32 cellular contexts compared by ENCODE assay signal in the genomic region with DNA sequence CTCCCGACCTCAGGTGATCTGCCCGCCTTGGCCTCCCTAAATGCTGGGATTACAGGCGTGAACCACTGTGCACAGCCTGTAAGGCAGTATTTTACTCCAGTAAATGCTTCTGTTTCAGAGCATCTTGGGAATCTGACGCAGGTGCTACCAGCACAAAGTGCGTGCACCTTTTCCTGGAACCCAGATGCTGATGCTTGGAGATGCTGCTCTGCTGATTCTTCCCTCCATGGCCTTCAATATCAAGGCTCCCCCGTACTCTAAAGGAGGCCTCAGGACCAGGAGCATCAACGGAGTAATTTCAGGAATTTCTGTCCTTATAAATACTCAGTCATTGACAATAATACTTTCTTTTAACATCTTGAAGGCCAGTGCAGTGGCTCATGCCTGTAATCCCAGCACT. TPM values are rescaled to one million over a fixed set of nuclear protein-coding genes. Genes with fewer than 3 reads are reported as not detected.
"Had no signal": no experiment of that assay in that cellular context is flagged by ENCODE, and none has a peak within 500 bp of the region (broad histone marks: within the 10 kb centered on the region; RNA-seq: fewer than 3 reads in every experiment).

No MANE protein-coding gene starts in this region.

- H3K4me1 ChIP-seq: adrenal gland, body of pancreas, breast epithelium had no signal

- H3K36me3 Mint-ChIP-seq: activated CD4-positive, alpha-beta memory T cell treated with anti-CD3 and anti-CD28 coated beads for 36 hours; activated naive CD4-positive, alpha-beta T cell treated with anti-CD3 and anti-CD28 coated beads, Interleukin-2, amount 50 U/mL, for 72 hours had no signal

- H3K4me3 Mint-ChIP-seq: activated B cell treated with CpG ODN at 0.5 μM for 24 hours; activated CD4-positive, alpha-beta memory T cell treated with anti-CD3 and anti-CD28 coated beads for 36 hours; activated naive CD4-positive, alpha-beta T cell treated with anti-CD3 and anti-CD28 coated beads for 36 hours; activated T-cell treated with anti-CD3 and anti-CD28 coated beads, Interleukin-2, amount 50 U/mL, for 4 hours; activated T-helper 1 cell treated with anti-CD3 and anti-CD28 coated beads, Interleukin-12 subunit alpha, Interleukin-12 subunit beta, Interleukin-2, Interleukin-4 antibody, amounts not matched to agents 30 ng/mL and 10 ng/mL and 1 ng/mL, durations not matched to agents 14 hours and 24 hours and 36 hours had no signal

- H3K27ac Mint-ChIP-seq: activated B cell treated with CpG ODN at 0.5 μM for 24 hours; activated CD4-positive, alpha-beta memory T cell treated with anti-CD3 and anti-CD28 coated beads for 36 hours; activated naive CD4-positive, alpha-beta T cell treated with anti-CD3 and anti-CD28 coated beads for 36 hours; activated naive CD4-positive, alpha-beta T cell treated with anti-CD3 and anti-CD28 coated beads, Interleukin-2, amount 50 U/mL, for 72 hours; activated T-helper 1 cell treated with anti-CD3 and anti-CD28 coated beads, Interleukin-12 subunit alpha, Interleukin-12 subunit beta, Interleukin-2, Interleukin-4 antibody, amounts not matched to agents 30 ng/mL and 10 ng/mL and 1 ng/mL, durations not matched to agents 14 hours and 24 hours and 36 hours had no signal

- DNase-seq: activated B cell treated with CpG ODN at 0.5 μM for 24 hours; activated CD4-positive, alpha-beta memory T cell treated with anti-CD3 and anti-CD28 coated beads for 36 hours; activated CD4-positive, alpha-beta T cell treated with anti-CD3 and anti-CD28 coated beads for 4 hours; activated CD4-positive, alpha-beta T cell treated with anti-CD3 and anti-CD28 coated beads, Interleukin-2, amount 50 U/mL, for 1 hour; activated CD4-positive, CD25-positive, alpha-beta regulatory T cell treated with anti-CD3 and anti-CD28 coated beads, Interleukin-2, amount 50 U/mL, for 72 hours; activated CD8-positive, alpha-beta memory T cell treated with anti-CD3 and anti-CD28 coated beads, Interleukin-2, amount 50 U/mL, for 4 hours; activated gamma-delta T cell treated with Interleukin-2 at 50 U/mL for 16 hours; activated naive CD4-positive, alpha-beta T cell treated with anti-CD3 and anti-CD28 coated beads for 36 hours; activated T-cell treated with anti-CD3 and anti-CD28 coated beads for 4 hours; activated T-cell treated with anti-CD3 and anti-CD28 coated beads, Interleukin-2, amount 50 U/mL, for 4 hours; adrenal gland; body of pancreas; Karpas-422; NCI-H1092 treated with DMSO at 0.1 percent for 48 hours; NCI-H1417; NCI-H146; NCI-H187; NCI-H2029 treated with DMSO at 0.1 percent for 48 hours; NCI-H2107; NCI-H2171; NCI-H510A; NCI-H526; NCI-H748 treated with DMSO at 0.1 percent for 48 hours; Right ventricle myocardium superior; SW 1271; T-helper 1 cell; T-helper 2 cell; T-helper 9 cell had no signal

- H3K36me3 ChIP-seq: adrenal gland, breast epithelium had no signal

- H3K4me3 ChIP-seq: adrenal gland, body of pancreas, breast epithelium had no signal

- H3K27ac ChIP-seq: adrenal gland, body of pancreas, breast epithelium, VCaP had no signal

- H3K9me3 Mint-ChIP-seq: activated B cell treated with CpG ODN at 0.5 μM for 24 hours; activated CD4-positive, alpha-beta memory T cell treated with anti-CD3 and anti-CD28 coated beads for 36 hours; activated naive CD4-positive, alpha-beta T cell treated with anti-CD3 and anti-CD28 coated beads for 36 hours; activated naive CD4-positive, alpha-beta T cell treated with anti-CD3 and anti-CD28 coated beads, Interleukin-2, amount 50 U/mL, for 72 hours; activated T-cell treated with anti-CD3 and anti-CD28 coated beads, Interleukin-2, amount 50 U/mL, for 4 hours; activated T-helper 1 cell treated with anti-CD3 and anti-CD28 coated beads, Interleukin-12 subunit alpha, Interleukin-12 subunit beta, Interleukin-2, Interleukin-4 antibody, amounts not matched to agents 30 ng/mL and 10 ng/mL and 1 ng/mL, durations not matched to agents 14 hours and 24 hours and 36 hours had no signal

- H3K27me3 Mint-ChIP-seq: activated B cell treated with CpG ODN at 0.5 μM for 24 hours; activated CD4-positive, alpha-beta memory T cell treated with anti-CD3 and anti-CD28 coated beads for 36 hours had no signal

- ATAC-seq: activated naive CD4-positive, alpha-beta T cell treated with anti-CD3 and anti-CD28 coated beads, Interleukin-2, amount 50 U/mL, for 72 hours; activated T-cell treated with anti-CD3 and anti-CD28 coated beads, Interleukin-2, amount 50 U/mL, for 4 hours; body of pancreas had no signal

- H3K27me3 ChIP-seq: adrenal gland, body of pancreas, breast epithelium had no signal

RNA-seq across cellular contexts. Expression of a gene that starts 23.5 kb away (rescaled TPM):
- total RNA-seq: activated B cell treated with CpG ODN at 0.5 μM for 24 hours; activated CD4-positive, alpha-beta memory T cell treated with anti-CD3 and anti-CD28 coated beads for 36 hours; activated naive CD4-positive, alpha-beta T cell treated with anti-CD3 and anti-CD28 coated beads for 36 hours; activated naive CD4-positive, alpha-beta T cell treated with anti-CD3 and anti-CD28 coated beads, Interleukin-2, amount 50 U/mL, for 72 hours; activated T-cell treated with anti-CD3 and anti-CD28 coated beads, Interleukin-2, amount 50 U/mL, for 4 hours; activated T-helper 1 cell treated with anti-CD3 and anti-CD28 coated beads, Interleukin-12 subunit alpha, Interleukin-12 subunit beta, Interleukin-2, Interleukin-4 antibody, amounts not matched to agents 30 ng/mL and 10 ng/mL and 1 ng/mL, durations not matched to agents 14 hours and 24 hours and 36 hours had no signal
